9 cellular contexts compared by ENCODE assay signal in the genomic region with DNA sequence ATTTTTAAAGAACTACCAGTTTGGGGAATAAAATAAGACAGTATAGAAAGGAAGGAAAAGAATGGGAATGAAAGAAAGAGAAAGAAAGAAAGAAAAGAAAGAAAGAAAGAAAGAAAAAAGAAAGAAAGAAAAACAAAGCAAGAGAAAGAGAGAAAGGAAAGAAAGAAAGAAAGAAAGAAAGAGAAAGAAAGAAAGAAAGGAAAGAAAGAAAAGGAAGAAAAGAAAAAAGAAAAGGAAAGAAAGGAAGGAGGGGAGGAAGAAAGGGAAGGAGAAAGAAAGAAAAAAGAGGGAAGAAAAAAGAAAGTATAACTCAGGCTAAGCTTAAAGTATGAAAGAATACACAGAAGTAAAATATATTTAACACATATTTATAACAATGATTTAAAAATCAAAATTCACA. TPM values are rescaled to one million over a fixed set of nuclear protein-coding genes. Genes with fewer than 3 reads are reported as not detected.
"Had no signal": no experiment of that assay in that cellular context is flagged by ENCODE, and none has a peak within 500 bp of the region (broad histone marks: within the 10 kb centered on the region; RNA-seq: fewer than 3 reads in every experiment).

No MANE protein-coding gene starts in this region.

- ATAC-seq: GM23338, HepG2 had no signal

- H3K27ac ChIP-seq: HL-60 had no signal

- DNase-seq: H9, HCEC 1CT, HFFc6, KBM-7 had no signal

- H3K27me3 Mint-ChIP-seq: IgD-negative memory B cell had no signal

- H3K27ac Mint-ChIP-seq: GM23338, HFFc6, IgD-negative memory B cell had no signal

- H3K9me3 Mint-ChIP-seq: GM23338, H9 had no signal

- H3K36me3 Mint-ChIP-seq: IgD-negative memory B cell had no signal

- H3K4me3 Mint-ChIP-seq: GM23338, H9, HFFc6, IgD-negative memory B cell had no signal

RNA-seq across cellular contexts. Expression of gene FGF10, which starts 51.0 kb away (rescaled TPM):
- total RNA-seq: H9, HepG2, HFFc6, HT1080 had no signal
